Comparison of ENCODE assay signal across 28 cellular contexts in genomic region chr3:167886690-167887089, GRCh38.
DNase-seq lines count a peak whose midpoint lies in the region; ATAC-seq, FAIRE-seq and TF ChIP-seq lines count a peak whose summit lies in the region.
"Had no signal": no experiment of that assay in that cellular context is flagged by ENCODE, and none has a peak within 500 bp of the region (broad histone marks: within the 10 kb centered on the region; RNA-seq: fewer than 3 reads in every experiment).

No MANE protein-coding gene starts in this region.

- dilution Hi-C loops in IMR-90 (cut with HindIII; ENCODE audit: low sequenced_read_pairs, unreplicated experiment): no loop called here

- no peak overlapping the region for H2AFZ ChIP-seq in IMR-90 (replicated peaks; ENCODE audit: low read length, poor library complexity)
- no peak overlapping the region for H2AFZ ChIP-seq in HepG2 (ENCODE audit: low read length)
- H2AFZ ChIP-seq: parathyroid adenoma had no signal

- H2BK15ac ChIP-seq in IMR-90 (ENCODE audit: low read depth, low read length): no peak overlapping the region

- no peak overlapping the region for H3K4me3 ChIP-seq in IMR-90 (ENCODE audit: insufficient read depth, low read depth, low read length)
- H3K4me3 ChIP-seq in adipocyte (ENCODE audit: low read length): no peak overlapping the region
- no peak overlapping the region for H3K4me3 ChIP-seq in HepG2 (replicated peaks in 1 of 3; ENCODE audit: insufficient read depth in 1 of 3, low read depth in 2 of 3, low read length in 3 of 3)
- H3K4me3 ChIP-seq: gastrocnemius medialis, left ventricle myocardium inferior, right atrium auricular region, thoracic aorta, vagina had no signal

- intact Hi-C loops in IMR-90 (cut with micrococcal nuclease) (no loop called here), HepG2 (cut with micrococcal nuclease; ENCODE audit: unreplicated experiment) (no loop called here)

- no peaks in the 10 kb centered on the region for H3K9me3 ChIP-seq in IMR-90 (ENCODE audit: control insufficient read depth, insufficient read depth, low read length)
- H3K9me3 ChIP-seq in adipocyte (ENCODE audit: control insufficient read depth, low read length): peaks cover 5% of the 10 kb centered on the region
- H3K9me3 ChIP-seq in HepG2 (ENCODE audit: low read length): no peaks in the 10 kb centered on the region
- H3K9me3 ChIP-seq: gastrocnemius medialis, left ventricle myocardium inferior, right atrium auricular region, thoracic aorta, vagina had no signal

- FAIRE-seq in HepG2 (lab: Jason Lieb, UNC) (no peak), D721Med (lab: Jason Lieb, UNC) (no peak)
- FAIRE-seq: GM12892, HTR-8/SVneo had no signal

- H2BK20ac ChIP-seq in IMR-90 (ENCODE audit: low read depth, low read length): no peak overlapping the region

- H3K27ac Mint-ChIP-seq in natural killer cell treated with Interleukin-12 subunit alpha and Interleukin-12 subunit beta and Interleukin-15 and Interleukin-18, amount 100 ng/mL, for 72 hours: no peak overlapping the region
- H3K27ac Mint-ChIP-seq: activated naive CD8-positive, alpha-beta T cell treated with anti-CD3 and anti-CD28 coated beads, Interleukin-2, amount 10 ng/mL, durations not matched to agents 7 days and 5 days; CD14-positive monocyte; stimulated activated naive B cell treated with anti-CD40 and anti-IgM and Interleukin-4, amounts not matched to agents 10 μg/mL and 1 μg/mL and 100 μg/mL, for 72 hours had no signal

- no peak overlapping the region for H3K4me3 Mint-ChIP-seq in natural killer cell treated with Interleukin-12 subunit alpha and Interleukin-12 subunit beta and Interleukin-15 and Interleukin-18, amount 100 ng/mL, for 72 hours
- H3K4me3 Mint-ChIP-seq: activated naive CD8-positive, alpha-beta T cell treated with anti-CD3 and anti-CD28 coated beads, Interleukin-2, amount 10 ng/mL, durations not matched to agents 7 days and 5 days; CD14-positive monocyte; stimulated activated naive B cell treated with anti-CD40 and anti-IgM and Interleukin-4, amounts not matched to agents 10 μg/mL and 1 μg/mL and 100 μg/mL, for 72 hours had no signal

- H3K79me2 ChIP-seq in HepG2 (ENCODE audit: insufficient read depth, low read length): no peaks in the 10 kb centered on the region
- H3K79me2 ChIP-seq: parathyroid adenoma had no signal

- no peak overlapping the region for H3K23ac ChIP-seq in IMR-90 (ENCODE audit: low read depth, low read length)

- no peaks in the 10 kb centered on the region for H3K4me1 ChIP-seq in IMR-90 (ENCODE audit: control insufficient read depth, insufficient read depth, low read length)
- H3K4me1 ChIP-seq in adipocyte (ENCODE audit: control insufficient read depth, insufficient read depth, low read length): peaks cover 11% of the 10 kb centered on the region
- H3K4me1 ChIP-seq in HepG2 (ENCODE audit: insufficient read depth, low read length): peaks cover 12% of the 10 kb centered on the region
- H3K4me1 ChIP-seq: gastrocnemius medialis, parathyroid adenoma, vagina had no signal

- POLR2A ChIA-PET in IMR-90 (lab: Charles Lee; ENCODE audit: unreplicated experiment) (no interaction called here), HepG2 (lab: Yijun Ruan, JAX) (no interaction called here), RWPE1 (lab: Yijun Ruan, JAX; ENCODE audit: low non-redundant PET) (no interaction called here)

- no peaks in the 10 kb centered on the region for H3K9me3 Mint-ChIP-seq in natural killer cell treated with Interleukin-12 subunit alpha and Interleukin-12 subunit beta and Interleukin-15 and Interleukin-18, amount 100 ng/mL, for 72 hours
- H3K9me3 Mint-ChIP-seq: activated naive CD8-positive, alpha-beta T cell treated with anti-CD3 and anti-CD28 coated beads, Interleukin-2, amount 10 ng/mL, durations not matched to agents 7 days and 5 days; stimulated activated naive B cell treated with anti-CD40 and anti-IgM and Interleukin-4, amounts not matched to agents 10 μg/mL and 1 μg/mL and 100 μg/mL, for 72 hours had no signal

- H3K9me1 ChIP-seq in IMR-90 (ENCODE audit: insufficient read depth, low read length): no peaks in the 10 kb centered on the region

- TF ChIP-seq CTCF in C4-2B (conservative IDR thresholded peaks at IDR 0.05): no peak
- no peak for TF ChIP-seq CTCF in IMR-90 (conservative IDR thresholded peaks at IDR 0.05; ENCODE audit: low read depth, low read length)
- TF ChIP-seq CTCF in HepG2 (CRISPR knock-in tag; IDR thresholded peaks at IDR 0.05): no peak
- no peak for TF ChIP-seq CTCF in D721Med (IDR thresholded peaks at IDR 0.05; ENCODE audit: insufficient read depth, missing control alignments)
- TF ChIP-seq CTCF in RWPE1 (conservative IDR thresholded peaks at IDR 0.05; ENCODE audit: low read depth): no peak

- H3K27ac ChIP-seq in C4-2B (peak overlapping the region; percentile 64), IMR-90 (ENCODE audit: insufficient read depth, low read length) (no peak overlapping the region), HepG2 (ENCODE audit: extremely low read length, insufficient read depth, low read length) (no peak overlapping the region), RWPE1 (no peak overlapping the region)
- H3K27ac ChIP-seq: gastrocnemius medialis, left ventricle myocardium inferior, parathyroid adenoma, right atrium auricular region, thoracic aorta, vagina had no signal

- H4K5ac ChIP-seq in IMR-90 (ENCODE audit: low read depth, low read length): no peak overlapping the region

- no peaks in the 10 kb centered on the region for H3K36me3 Mint-ChIP-seq in natural killer cell treated with Interleukin-12 subunit alpha and Interleukin-12 subunit beta and Interleukin-15 and Interleukin-18, amount 100 ng/mL, for 72 hours
- H3K36me3 Mint-ChIP-seq: activated naive CD8-positive, alpha-beta T cell treated with anti-CD3 and anti-CD28 coated beads, Interleukin-2, amount 10 ng/mL, durations not matched to agents 7 days and 5 days; CD14-positive monocyte; stimulated activated naive B cell treated with anti-CD40 and anti-IgM and Interleukin-4, amounts not matched to agents 10 μg/mL and 1 μg/mL and 100 μg/mL, for 72 hours had no signal

- CTCF ChIA-PET in IMR-90 (lab: Yijun Ruan, JAX) (interaction anchor here (1.3 kb wide), 1 partner anchor 10 kb away, joined by 3 read pairs; no protein-coding TSS in a partner anchor), HepG2 (lab: Yijun Ruan, JAX; ENCODE audit: low intra/inter-chr PET ratio, low total read pairs) (no interaction called here), RWPE1 (lab: Yijun Ruan, JAX) (no interaction called here)

- BruUV-seq in IMR-90 (replicated peaks; lab: Mats Ljungman, UMichigan) (no TSS peak), HepG2 (replicated peaks; lab: Mats Ljungman, UMichigan) (no TSS peak)

- H3K36me3 ChIP-seq in IMR-90 (ENCODE audit: control insufficient read depth, insufficient read depth, low read length) (no peaks in the 10 kb centered on the region), adipocyte (ENCODE audit: control insufficient read depth, insufficient read depth, low read length, severe bottlenecking) (no peaks in the 10 kb centered on the region), HepG2 (replicated peaks in 1 of 2; ENCODE audit: control insufficient read depth in 1 of 2, insufficient read depth in 2 of 2, low read length in 2 of 2) (no peaks in the 10 kb centered on the region)
- H3K36me3 ChIP-seq: gastrocnemius medialis, right atrium auricular region, thoracic aorta, vagina had no signal

- H3K79me1 ChIP-seq in IMR-90 (ENCODE audit: low read depth in 1 of 2, low read length in 2 of 2): no peaks in the 10 kb centered on the region

- H2AK9ac ChIP-seq in IMR-90 (replicated peaks; ENCODE audit: low read depth, low read length, poor library complexity): no peak overlapping the region

- H2BK5ac ChIP-seq in IMR-90 (ENCODE audit: low read depth, low read length, poor library complexity, severe bottlenecking): no peak overlapping the region

- TF ChIP-seq EP300 in HepG2 (IDR thresholded peaks at IDR 0.05; ENCODE audit: low read depth in 2 of 2, low read length in 2 of 2) (no peak), HepG2 (CRISPR knock-in tag; IDR thresholded peaks at IDR 0.05; ENCODE audit: borderline replicate concordance) (no peak)

- H3K9ac ChIP-seq in IMR-90 (ENCODE audit: low read depth, low read length) (no peak overlapping the region), adipocyte (ENCODE audit: low read length) (no peak overlapping the region), HepG2 (ENCODE audit: insufficient read depth, low read depth, low read length) (no peak overlapping the region)
- H3K9ac ChIP-seq: parathyroid adenoma had no signal

- no peak for ATAC-seq in IMR-90 (ENCODE audit: low read depth)
- ATAC-seq in HepG2: no peak
- no peak for ATAC-seq in natural killer cell treated with Interleukin-12 subunit alpha and Interleukin-12 subunit beta and Interleukin-15 and Interleukin-18, amount 100 ng/mL, for 72 hours
- ATAC-seq: gastrocnemius medialis; stimulated activated naive B cell treated with anti-CD40 and anti-IgM and Interleukin-4, amounts not matched to agents 10 μg/mL and 1 μg/mL and 100 μg/mL, for 72 hours had no signal

- in situ Hi-C loops in IMR-90 (cut with MboI; ENCODE audit: low sequenced_read_pairs): loop anchor here (10.0 kb wide), 1 partner anchor 512 kb away; no protein-coding TSS in a partner anchor
- in situ Hi-C loops in HepG2 (cut with HindIII; ENCODE audit: extremely low pct_ligation_motif_present, low pct_unique_long_range_greater_than_20kb): no loop called here

- TF ChIP-seq RAD21 in IMR-90 (IDR thresholded peaks at IDR 0.05; ENCODE audit: low read length): no peak
- no peak for TF ChIP-seq RAD21 in HepG2 (CRISPR knock-in tag; IDR thresholded peaks at IDR 0.05)

- H2BK120ac ChIP-seq in IMR-90 (ENCODE audit: low read depth, low read length): no peak overlapping the region

- H3K4me1 Mint-ChIP-seq in natural killer cell treated with Interleukin-12 subunit alpha and Interleukin-12 subunit beta and Interleukin-15 and Interleukin-18, amount 100 ng/mL, for 72 hours (ENCODE audit: low read depth in 2 of 2): no peaks in the 10 kb centered on the region

- TF ChIP-seq POLR2A in IMR-90 (IDR thresholded peaks at IDR 0.05; ENCODE audit: low read depth, low read length): no peak
- TF ChIP-seq POLR2A in HepG2 (IDR thresholded peaks at IDR 0.05; ENCODE audit: insufficient read depth in 1 of 2, low read depth in 2 of 2, low read length in 2 of 2): no peak

- H3K14ac ChIP-seq in IMR-90 (replicated peaks; ENCODE audit: low read depth, low read length): no peak overlapping the region

- H4K20me1 ChIP-seq in IMR-90 (ENCODE audit: insufficient read depth, low read length): no peaks in the 10 kb centered on the region
- H4K20me1 ChIP-seq in HepG2 (ENCODE audit: insufficient read depth, low read length): no peaks in the 10 kb centered on the region

- no CpG with 5 or more reads among the region's 2 CpGs for WGBS in IMR-90 (ENCODE audit: extremely low coverage in 2 of 2, insufficient read length in 1 of 2), 2 experiments
- 26% methylated on average over 2 of the region's 2 CpGs for WGBS in HepG2 (ENCODE audit: low lambda C conversion rate)

- H3K27me3 ChIP-seq in IMR-90 (ENCODE audit: control insufficient read depth, insufficient read depth, low read length): no peaks in the 10 kb centered on the region
- peaks cover 10% of the 10 kb centered on the region for H3K27me3 ChIP-seq in adipocyte (replicated peaks; ENCODE audit: control insufficient read depth, insufficient read depth, low read length)
- no peaks in the 10 kb centered on the region; a peak in 1 of 5 replicates for H3K27me3 ChIP-seq in HepG2 (ENCODE audit: control insufficient read depth in 1 of 2, insufficient read depth in 2 of 2, low read length in 2 of 2)
- H3K27me3 ChIP-seq: gastrocnemius medialis, right atrium auricular region, vagina had no signal

- no peak overlapping the region for H3K4me2 ChIP-seq in IMR-90 (ENCODE audit: low read depth, low read length)
- H3K4me2 ChIP-seq in HepG2 (ENCODE audit: low read depth, low read length): peak overlapping the region; percentile 6; the same call in 1 of the 2 replicates

- no peak overlapping the region for H2AK5ac ChIP-seq in IMR-90 (ENCODE audit: low read depth, low read length)

- no peak overlapping the region for H3K56ac ChIP-seq in IMR-90 (ENCODE audit: extremely low read depth, insufficient read depth, low read length)

- H3K27me3 Mint-ChIP-seq in natural killer cell treated with Interleukin-12 subunit alpha and Interleukin-12 subunit beta and Interleukin-15 and Interleukin-18, amount 100 ng/mL, for 72 hours: peaks cover 11 to 15% of the 10 kb centered on the region in 2 donors
- H3K27me3 Mint-ChIP-seq: stimulated activated naive B cell treated with anti-CD40 and anti-IgM and Interleukin-4, amounts not matched to agents 10 μg/mL and 1 μg/mL and 100 μg/mL, for 72 hours had no signal

- no peak overlapping the region for H4K91ac ChIP-seq in IMR-90 (ENCODE audit: insufficient read depth, low read depth, low read length)

- no peak overlapping the region for H4K8ac ChIP-seq in IMR-90 (ENCODE audit: low read depth in 2 of 2, low read length in 2 of 2)

- no peak overlapping the region for H3K18ac ChIP-seq in IMR-90 (ENCODE audit: low read depth, low read length)

- no peak for DNase-seq in IMR-90
- DNase-seq in adipocyte (ENCODE audit: low read depth): peak; percentile 33
- no peak for DNase-seq in HepG2 (ENCODE audit: low spot score)
- no peak for DNase-seq in natural killer cell treated with Interleukin-12 subunit alpha and Interleukin-12 subunit beta and Interleukin-15 and Interleukin-18, amount 100 ng/mL, for 72 hours (ENCODE audit: low spot score)
- no peak for DNase-seq in islet precursor cell
- DNase-seq in D721Med (ENCODE audit: insufficient read length, low spot score): no peak
- DNase-seq in RWPE1 (ENCODE audit: low spot score): no peak
- DNase-seq: activated CD4-positive, alpha-beta T cell treated with anti-CD3 and anti-CD28 coated beads, Interleukin-2, amount 50 U/mL, for 48 hours; activated CD4-positive, CD25-positive, alpha-beta regulatory T cell; activated CD8-positive, alpha-beta memory T cell treated with anti-CD3 and anti-CD28 coated beads, Interleukin-2, amount 50 U/mL, for 4 hours; activated effector memory CD4-positive, alpha-beta T cell treated with Interleukin-2 at 50 U/mL for 16 hours; activated naive CD8-positive, alpha-beta T cell treated with anti-CD3 and anti-CD28 coated beads, Interleukin-2, amount 10 ng/mL, durations not matched to agents 7 days and 5 days; gastrocnemius medialis; hypothalamus; left ventricle myocardium inferior; NCI-H1436 treated with DMSO at 0.1 percent for 48 hours; NCI-H526 treated with DMSO at 0.1 percent for 48 hours; SHP77 treated with DMSO at 0.1 percent for 48 hours; stimulated activated CD4-positive, alpha-beta T cell treated with anti-CD3 and anti-CD28 coated beads, Interleukin-4, amount 100 ng/mL, for 1 hour; stimulated activated naive B cell treated with anti-CD40 and anti-IgM and Interleukin-4, amounts not matched to agents 10 μg/mL and 1 μg/mL and 100 μg/mL, for 72 hours had no signal

- H3K4ac ChIP-seq in IMR-90 (ENCODE audit: low read depth, low read length): no peak overlapping the region
